Comparison of ENCODE assay signal across 26 cellular contexts in genomic region chr9:135777623-135778177, GRCh38.
"Had no signal": no experiment of that assay in that cellular context is flagged by ENCODE, and none has a peak within 500 bp of the region (broad histone marks: within the 10 kb centered on the region; RNA-seq: fewer than 3 reads in every experiment).

No MANE protein-coding gene starts in this region.

- H3K4me3 ChIP-seq: colonic mucosa, esophagus squamous epithelium, gastrocnemius medialis, heart right ventricle, left lung, lower lobe of right lung, mucosa of descending colon had no signal

- H3K27me3 ChIP-seq: colonic mucosa, gastrocnemius medialis had no signal

- H3K9me3 ChIP-seq: colonic mucosa, esophagus squamous epithelium, gastrocnemius medialis, heart right ventricle, left lung, lower lobe of right lung, mucosa of descending colon had no signal

- H3K27ac ChIP-seq: colonic mucosa, epithelial cell of prostate, esophagus squamous epithelium, gastrocnemius medialis, heart right ventricle, left lung, lower lobe of right lung had no signal

- H3K36me3 ChIP-seq: colonic mucosa, esophagus squamous epithelium, gastrocnemius medialis, heart right ventricle, left lung, lower lobe of right lung had no signal

- DNase-seq: colonic mucosa; cortex of kidney; effector CD8-positive, alpha-beta T cell; endodermal cell; erythroblast; esophagus squamous epithelium; foreskin fibroblast; foreskin melanocyte; gastrocnemius medialis; glutamatergic neuron; heart right ventricle; hippocampal formation; left cardiac atrium; left lung; left ventricle myocardium superior; lower lobe of right lung; mesenchymal stem cell; mucosa of descending colon had no signal

- H3K4me3 Mint-ChIP-seq: dendritic cell treated with granulocyte-macrophage colony-stimulating factor and Interleukin-4, amounts not matched to agents 40 ng/mL and 50 ng/mL, for 4 days; effector memory CD8-positive, alpha-beta T cell; endodermal cell; mesothelial cell of epicardium had no signal

- H3K36me3 Mint-ChIP-seq: mesothelial cell of epicardium had no signal

- H3K4me1 ChIP-seq: colonic mucosa, esophagus squamous epithelium, gastrocnemius medialis, heart right ventricle, left lung, lower lobe of right lung had no signal

- H3K9me3 Mint-ChIP-seq: dendritic cell treated with granulocyte-macrophage colony-stimulating factor and Interleukin-4, amounts not matched to agents 40 ng/mL and 50 ng/mL, for 4 days; effector memory CD8-positive, alpha-beta T cell; endodermal cell; mesothelial cell of epicardium had no signal

- H3K4me1 Mint-ChIP-seq: endodermal cell, mesothelial cell of epicardium had no signal

- FAIRE-seq: endometrium, islet of Langerhans, keratinocyte had no signal

- ATAC-seq: esophagus mucosa, gastrocnemius medialis, heart right ventricle, left cardiac atrium, left lung, left ventricle myocardium superior, lower lobe of right lung, mucosa of descending colon had no signal

- H3K27ac Mint-ChIP-seq: dendritic cell treated with granulocyte-macrophage colony-stimulating factor and Interleukin-4, amounts not matched to agents 40 ng/mL and 50 ng/mL, for 4 days; endodermal cell; mesothelial cell of epicardium had no signal
